Comparison of ENCODE assay signal across 19 cellular contexts in genomic region chr17:74608511-74608910, GRCh38. TPM values are rescaled to one million over a fixed set of nuclear protein-coding genes. Genes with fewer than 3 reads are reported as not detected.
A peak's percentile ranks its signal among the peaks of the same experiment; 100 is the strongest.
DNase-seq lines count a peak whose midpoint lies in the region; ATAC-seq and TF ChIP-seq lines count a peak whose summit lies in the region.
"Had no signal": no experiment of that assay in that cellular context is flagged by ENCODE, and none has a peak within 500 bp of the region (broad histone marks: within the 10 kb centered on the region; RNA-seq: fewer than 3 reads in every experiment).

No MANE protein-coding gene starts in this region.

- DNase-seq in NCI-H2171 treated with DMSO at 0.1 percent for 48 hours (lab: John Stamatoyannopoulos, UW) (peak; percentile 16), NCI-H2171 (lab: John Stamatoyannopoulos, UW) (no peak), NCI-H524 treated with DMSO at 0.1 percent for 48 hours (lab: John Stamatoyannopoulos, UW) (peak; percentile 70), cerebellar cortex (ENCODE audit: low spot score) (peak; percentile 95), glutamatergic neuron (no peak)
- DNase-seq in activated CD4-positive, alpha-beta memory T cell treated with anti-CD3 and anti-CD28 coated beads, Interleukin-2, amount 10 ng/mL, durations not matched to agents 7 days and 5 days: no peak
- DNase-seq: Caco-2; CD4-positive, CD25-positive, alpha-beta regulatory T cell; CD8-positive, alpha-beta T cell; DMS53; DMS79 treated with DMSO at 0.1 percent for 48 hours; GM23248; H7; HCEC 1CT had no signal

- TF ChIP-seq CTCF in glutamatergic neuron (IDR thresholded peaks at IDR 0.05; ENCODE audit: partially characterized antibody, unreplicated experiment): no peak

- CTCF ChIA-PET in activated CD4-positive, alpha-beta memory T cell treated with anti-CD3 and anti-CD28 coated beads, Interleukin-2, amount 10 ng/mL, durations not matched to agents 7 days and 5 days (lab: Charles Lee): no interaction called here

- POLR2A ChIA-PET in activated CD4-positive, alpha-beta memory T cell treated with anti-CD3 and anti-CD28 coated beads, Interleukin-2, amount 10 ng/mL, durations not matched to agents 7 days and 5 days (lab: Charles Lee): no interaction called here

- peak overlapping the region; percentile 80 for H3K27ac Mint-ChIP-seq in glutamatergic neuron (ENCODE audit: unreplicated experiment)
- H3K27ac Mint-ChIP-seq in activated CD4-positive, alpha-beta memory T cell treated with anti-CD3 and anti-CD28 coated beads, Interleukin-2, amount 10 ng/mL, durations not matched to agents 7 days and 5 days: no peak overlapping the region
- H3K27ac Mint-ChIP-seq: B cell; CD4-positive, CD25-positive, alpha-beta regulatory T cell; CD8-positive, alpha-beta T cell had no signal

- peak overlapping the region; percentile 39 for H3K4me3 Mint-ChIP-seq in glutamatergic neuron (ENCODE audit: unreplicated experiment)
- H3K4me3 Mint-ChIP-seq in activated CD4-positive, alpha-beta memory T cell treated with anti-CD3 and anti-CD28 coated beads, Interleukin-2, amount 10 ng/mL, durations not matched to agents 7 days and 5 days: no peak overlapping the region
- H3K4me3 Mint-ChIP-seq: B cell; CD4-positive, CD25-positive, alpha-beta regulatory T cell; CD8-positive, alpha-beta T cell had no signal

- peaks cover 7% of the 10 kb centered on the region for H3K27me3 Mint-ChIP-seq in glutamatergic neuron (ENCODE audit: unreplicated experiment)
- H3K27me3 Mint-ChIP-seq in activated CD4-positive, alpha-beta memory T cell treated with anti-CD3 and anti-CD28 coated beads, Interleukin-2, amount 10 ng/mL, durations not matched to agents 7 days and 5 days: peaks cover 29% of the 10 kb centered on the region

- peaks cover 12% of the 10 kb centered on the region for H3K9me3 Mint-ChIP-seq in glutamatergic neuron (ENCODE audit: unreplicated experiment)
- no peaks in the 10 kb centered on the region for H3K9me3 Mint-ChIP-seq in activated CD4-positive, alpha-beta memory T cell treated with anti-CD3 and anti-CD28 coated beads, Interleukin-2, amount 10 ng/mL, durations not matched to agents 7 days and 5 days
- H3K9me3 Mint-ChIP-seq: CD8-positive, alpha-beta T cell had no signal

- H3K36me3 Mint-ChIP-seq in glutamatergic neuron (ENCODE audit: unreplicated experiment): no peaks in the 10 kb centered on the region
- no peaks in the 10 kb centered on the region for H3K36me3 Mint-ChIP-seq in activated CD4-positive, alpha-beta memory T cell treated with anti-CD3 and anti-CD28 coated beads, Interleukin-2, amount 10 ng/mL, durations not matched to agents 7 days and 5 days (ENCODE audit: low read depth)
- H3K36me3 Mint-ChIP-seq: CD4-positive, CD25-positive, alpha-beta regulatory T cell; CD8-positive, alpha-beta T cell had no signal

- peaks cover 37% of the 10 kb centered on the region for H3K4me1 Mint-ChIP-seq in glutamatergic neuron (ENCODE audit: low read depth, unreplicated experiment)
- peaks cover 13% of the 10 kb centered on the region for H3K4me1 Mint-ChIP-seq in activated CD4-positive, alpha-beta memory T cell treated with anti-CD3 and anti-CD28 coated beads, Interleukin-2, amount 10 ng/mL, durations not matched to agents 7 days and 5 days
- H3K4me1 Mint-ChIP-seq: CD4-positive, CD25-positive, alpha-beta regulatory T cell had no signal

- ATAC-seq in HG03097 (IDR thresholded peaks at IDR 0.05; ENCODE audit: low FRiP score, unreplicated experiment): no peak
- no peak for ATAC-seq in HG02798 (IDR thresholded peaks at IDR 0.05; ENCODE audit: poor library complexity, unreplicated experiment)
- ATAC-seq: CD8-positive, alpha-beta T cell had no signal

RNA-seq across cellular contexts. Expression of gene CD300E, which starts 15.0 kb away (rescaled TPM):
- total RNA-seq in glutamatergic neuron (ENCODE audit: unreplicated experiment): not detected
- total RNA-seq in activated CD4-positive, alpha-beta memory T cell treated with anti-CD3 and anti-CD28 coated beads, Interleukin-2, amount 10 ng/mL, durations not matched to agents 7 days and 5 days: not detected
- total RNA-seq: Caco-2; CD4-positive, CD25-positive, alpha-beta regulatory T cell; Daoy; GM23248; H1 had no signal

RNA-seq across cellular contexts. Expression of gene CD300LD, which starts 16.4 kb away (rescaled TPM):
- total RNA-seq in glutamatergic neuron (ENCODE audit: unreplicated experiment): not detected
- not detected for total RNA-seq in activated CD4-positive, alpha-beta memory T cell treated with anti-CD3 and anti-CD28 coated beads, Interleukin-2, amount 10 ng/mL, durations not matched to agents 7 days and 5 days
- total RNA-seq: B cell; Caco-2; CD4-positive, CD25-positive, alpha-beta regulatory T cell; CD8-positive, alpha-beta T cell; Daoy; GM23248; H1; H7 had no signal

RNA-seq across cellular contexts. Expression of gene CD300H, which starts 41.2 kb away (rescaled TPM):
- not detected for total RNA-seq in glutamatergic neuron (ENCODE audit: unreplicated experiment)
- not detected for total RNA-seq in activated CD4-positive, alpha-beta memory T cell treated with anti-CD3 and anti-CD28 coated beads, Interleukin-2, amount 10 ng/mL, durations not matched to agents 7 days and 5 days
- total RNA-seq: B cell; Caco-2; CD4-positive, CD25-positive, alpha-beta regulatory T cell; CD8-positive, alpha-beta T cell; Daoy; GM23248; H1; H7 had no signal

Comparison
In these comparisons a context has a peak if more than half of its experiments do, and no peak if none do; other contexts are left out.
1. DNase-seq: peak in NCI-H2171 treated with DMSO at 0.1 percent for 48 hours (single experiment), NCI-H524 treated with DMSO at 0.1 percent for 48 hours (single experiment) and cerebellar cortex (single experiment); none in NCI-H2171 (single experiment), glutamatergic neuron (single experiment) and activated CD4-positive, alpha-beta memory T cell treated with anti-CD3 and anti-CD28 coated beads, Interleukin-2, amount 10 ng/mL, durations not matched to agents 7 days and 5 days (single experiment).